Comparison of ENCODE assay signal across 8 cellular contexts in the genomic region with DNA sequence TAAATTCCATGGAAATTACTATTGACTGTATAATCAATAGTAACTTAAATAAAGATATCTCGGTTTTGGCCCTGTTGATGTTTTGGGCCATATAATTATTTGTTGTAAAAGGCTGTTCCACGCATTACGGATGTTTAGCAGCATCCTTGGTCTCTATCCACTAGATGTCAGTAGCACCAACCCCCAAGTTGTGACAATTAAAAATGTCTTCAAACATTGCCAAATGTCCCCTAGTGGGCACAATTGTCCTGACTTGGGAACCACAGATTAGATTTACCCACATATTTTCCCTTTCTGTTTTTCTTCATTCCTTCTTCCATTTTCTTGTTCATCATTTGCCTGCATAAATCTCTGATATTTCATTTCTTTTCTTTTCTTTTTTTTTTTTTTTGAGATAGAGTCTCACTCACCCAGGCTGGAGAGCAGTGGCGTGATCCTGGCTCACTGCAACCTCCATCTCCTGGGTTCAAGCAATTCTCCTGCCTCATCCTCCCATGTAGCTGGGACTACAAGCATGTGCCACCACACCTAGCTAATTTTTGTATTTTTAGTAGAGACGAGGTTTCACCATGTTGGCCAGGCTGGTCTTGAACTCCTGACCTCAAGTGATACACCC. TPM values are rescaled to one million over a fixed set of nuclear protein-coding genes. Genes with fewer than 3 reads are reported as not detected.
A peak's percentile ranks its signal among the peaks of the same experiment; 100 is the strongest.
DNase-seq lines count a peak whose midpoint lies in the region; ATAC-seq and TF ChIP-seq lines count a peak whose summit lies in the region.

No MANE protein-coding gene starts in this region.

- no peaks in the 10 kb centered on the region for H3K9me3 Mint-ChIP-seq in effector memory CD8-positive, alpha-beta T cell
- no peaks in the 10 kb centered on the region for H3K9me3 Mint-ChIP-seq in neural progenitor cell

- H3K27ac Mint-ChIP-seq in effector memory CD8-positive, alpha-beta T cell, result no peak overlapping the region
- no peak overlapping the region for H3K27ac Mint-ChIP-seq in neural progenitor cell

- no peaks in the 10 kb centered on the region for H3K4me1 ChIP-seq in neural progenitor cell

- no peak overlapping the region for H3K9ac ChIP-seq in neural progenitor cell

- peaks cover 45 to 56% of the 10 kb centered on the region in 2 donors for H3K27me3 Mint-ChIP-seq in effector memory CD8-positive, alpha-beta T cell
- H3K27me3 Mint-ChIP-seq in neural progenitor cell (ENCODE audit: insufficient read depth, low read depth), result no peaks in the 10 kb centered on the region

- H3K9me3 ChIP-seq in neural progenitor cell (ENCODE audit: low read depth), result no peaks in the 10 kb centered on the region

- DNase-seq in activated CD4-positive, alpha-beta T cell treated with anti-CD3 and anti-CD28 coated beads for 48 hours, result peak; percentile 39
- DNase-seq in activated CD4-positive, alpha-beta T cell treated with anti-CD3 and anti-CD28 coated beads, Interleukin-2, amount 50 U/mL, for 1 hour, result no peak
- DNase-seq in HEK293T (ENCODE audit: extremely low spot score), result peak; percentile 39
- DNase-seq in OCI-M1 (lab: John Stamatoyannopoulos, UW), result peak; percentile 90
- DNase-seq in effector memory CD8-positive, alpha-beta T cell, result peak in 2 of 3 experiments; percentile 1 to 10
- DNase-seq in neural progenitor cell (ENCODE audit: low spot score), result peak; percentile 67
- DNase-seq in activated CD4-positive, CD25-positive, alpha-beta regulatory T cell treated with anti-CD3 and anti-CD28 coated beads, Interleukin-2, amount 50 U/mL, for 72 hours, result no peak

- no peak overlapping the region for H3K4me2 ChIP-seq in neural progenitor cell

- no peak overlapping the region for H3K27ac ChIP-seq in neural progenitor cell

- CTCF ChIA-PET in HEK293T (lab: Yijun Ruan, JAX), result interaction anchor here (0.7 to 1.4 kb wide), 2 partner anchors 45 to 178 kb away, joined by 3 to 4 read pairs; no protein-coding TSS in a partner anchor

- no peaks in the 10 kb centered on the region for H4K20me1 ChIP-seq in neural progenitor cell (ENCODE audit: low read depth)

- H3K79me2 ChIP-seq in neural progenitor cell (ENCODE audit: low read depth), result no peaks in the 10 kb centered on the region

- no peaks in the 10 kb centered on the region for H3K27me3 ChIP-seq in neural progenitor cell

- no peak overlapping the region for H3K4me3 Mint-ChIP-seq in effector memory CD8-positive, alpha-beta T cell
- H3K4me3 Mint-ChIP-seq in neural progenitor cell, result no peak overlapping the region

- H3K4me1 Mint-ChIP-seq in effector memory CD8-positive, alpha-beta T cell (ENCODE audit: low read depth in 2 of 2), result no peaks in the 10 kb centered on the region
- no peaks in the 10 kb centered on the region for H3K4me1 Mint-ChIP-seq in neural progenitor cell

- peaks cover 4% of the 10 kb centered on the region for H3K36me3 ChIP-seq in neural progenitor cell

- H2AFZ ChIP-seq in neural progenitor cell (replicated peaks), result no peak overlapping the region

- peak; percentile 69 for TF ChIP-seq CTCF in neural progenitor cell (IDR thresholded peaks at IDR 0.05)

- peak; percentile 41 for ATAC-seq in effector memory CD8-positive, alpha-beta T cell (replicated peaks)
- no peak for ATAC-seq in HG02884 (IDR thresholded peaks at IDR 0.05; ENCODE audit: unreplicated experiment)

- POLR2A ChIA-PET in HEK293T (lab: Yijun Ruan, JAX), result no interaction called here

- no peak overlapping the region for H3K4me3 ChIP-seq in neural progenitor cell

- H3K36me3 Mint-ChIP-seq in effector memory CD8-positive, alpha-beta T cell (ENCODE audit: insufficient read depth), result no peaks in the 10 kb centered on the region
- H3K36me3 Mint-ChIP-seq in neural progenitor cell, result no peaks in the 10 kb centered on the region

- H3F3A ChIP-seq in neural progenitor cell (ENCODE audit: low read depth), result no peaks in the 10 kb centered on the region

TF ChIP-seq in HEK293T, 16 proteins besides CTCF, POLR2A, EP300 and RAD21:
- TF ChIP-seq LEF1 (IDR thresholded peaks at IDR 0.05; ENCODE audit: borderline replicate concordance), result no peak
- no peak for TF ChIP-seq ARNT (IDR thresholded peaks at IDR 0.05)
- TF ChIP-seq PKNOX1 (IDR thresholded peaks at IDR 0.05), result no peak
- TF ChIP-seq FOXK2 (IDR thresholded peaks at IDR 0.05), result no peak
- no peak for TF ChIP-seq TARDBP (IDR thresholded peaks at IDR 0.05)
- no peak for TF ChIP-seq BHLHE40 (IDR thresholded peaks at IDR 0.05; ENCODE audit: borderline replicate concordance)

RNA-seq across cellular contexts. Expression of gene WFDC8, which starts 13.6 kb away (rescaled TPM):
- total RNA-seq in neural progenitor cell (ENCODE audit: low replicate concordance), result not detected in 2 replicates

RNA-seq across cellular contexts. Expression of gene WFDC10A, which starts 36.9 kb away (rescaled TPM):
- total RNA-seq in neural progenitor cell (ENCODE audit: low replicate concordance), result not detected in 2 replicates

RNA-seq across cellular contexts. Expression of gene WFDC9, which starts 38.4 kb away (rescaled TPM):
- not detected in 2 replicates for total RNA-seq in neural progenitor cell (ENCODE audit: low replicate concordance)

RNA-seq across cellular contexts. Expression of gene EPPIN, which starts 45.5 kb away (rescaled TPM):
- not detected in 2 replicates for total RNA-seq in neural progenitor cell (ENCODE audit: low replicate concordance)

RNA-seq across cellular contexts. Expression of gene WFDC6, which starts 53.4 kb away (rescaled TPM):
- not detected in 2 replicates for total RNA-seq in neural progenitor cell (ENCODE audit: low replicate concordance)

Comparison
In these comparisons a context has a peak if more than half of its experiments do, and no peak if none do; other contexts are left out.
1. DNase-seq: peak in activated CD4-positive, alpha-beta T cell treated with anti-CD3 and anti-CD28 coated beads for 48 hours (single experiment), HEK293T (single experiment), OCI-M1 (single experiment), effector memory CD8-positive, alpha-beta T cell (2 of 3) and neural progenitor cell (single experiment); none in activated CD4-positive, alpha-beta T cell treated with anti-CD3 and anti-CD28 coated beads, Interleukin-2, amount 50 U/mL, for 1 hour (single experiment) and activated CD4-positive, CD25-positive, alpha-beta regulatory T cell treated with anti-CD3 and anti-CD28 coated beads, Interleukin-2, amount 50 U/mL, for 72 hours (single experiment).